Comparison of ENCODE assay signal across 19 cellular contexts in the genomic region with DNA sequence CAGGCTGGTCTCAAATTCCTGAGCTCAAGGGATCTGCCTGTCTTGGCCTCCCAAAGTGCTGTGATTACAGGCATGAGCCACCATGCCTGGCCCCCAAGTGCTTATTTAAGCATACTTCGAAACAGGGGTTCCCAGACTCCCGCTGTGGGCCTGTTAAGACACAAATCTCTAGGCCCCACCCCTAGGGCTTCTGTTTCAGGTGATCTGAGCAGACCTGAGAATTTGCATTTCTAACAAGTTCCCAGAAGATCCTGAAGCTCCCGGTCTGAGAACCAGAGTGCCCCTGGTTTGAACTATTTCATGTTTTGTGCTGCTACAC.
"Had no signal": no experiment of that assay in that cellular context is flagged by ENCODE, and none has a peak within 500 bp of the region (broad histone marks: within the 10 kb centered on the region; RNA-seq: fewer than 3 reads in every experiment).

No MANE protein-coding gene starts in this region.

- H3K27ac ChIP-seq: suprapubic skin had no signal

- DNase-seq: activated CD4-positive, alpha-beta T cell treated with anti-CD3 and anti-CD28 coated beads for 1 hour; activated CD4-positive, alpha-beta T cell treated with anti-CD3 and anti-CD28 coated beads, Interleukin-2, amount 50 U/mL, for 4 hours; activated gamma-delta T cell; cerebellar nuclear complex; cortex of kidney; left colon; midbrain; stimulated activated CD4-positive, alpha-beta T cell treated with anti-CD3 and anti-CD28 coated beads, Interleukin-2, amount 100 ng/mL, for 24 hours; stimulated activated naive CD8-positive, alpha-beta T cell treated with anti-CD3 and anti-CD28 coated beads, Interleukin-15, amount 100 ng/mL, for 72 hours; T-cell; T1000; trophoblast cell had no signal

- H3K4me3 Mint-ChIP-seq: activated naive CD4-positive, alpha-beta T cell treated with anti-CD3 and anti-CD28 coated beads, Interleukin-2, amount 50 U/mL, for 24 hours; neural crest cell; stimulated activated naive CD8-positive, alpha-beta T cell treated with anti-CD3 and anti-CD28 coated beads, Interleukin-15, amount 100 ng/mL, for 72 hours; T-cell had no signal

- FAIRE-seq: bronchial epithelial cell, islet of Langerhans had no signal

- H3K9me3 Mint-ChIP-seq: activated naive CD4-positive, alpha-beta T cell treated with anti-CD3 and anti-CD28 coated beads, Interleukin-2, amount 50 U/mL, for 24 hours; neural crest cell; stimulated activated naive CD8-positive, alpha-beta T cell treated with anti-CD3 and anti-CD28 coated beads, Interleukin-15, amount 100 ng/mL, for 72 hours; T-cell had no signal

- H3K27me3 ChIP-seq: suprapubic skin had no signal

- H3K36me3 ChIP-seq: suprapubic skin had no signal

- H3K4me1 Mint-ChIP-seq: neural crest cell had no signal

- H3K27me3 Mint-ChIP-seq: activated naive CD4-positive, alpha-beta T cell treated with anti-CD3 and anti-CD28 coated beads, Interleukin-2, amount 50 U/mL, for 24 hours; progenitor cell of endocrine pancreas; stimulated activated naive CD8-positive, alpha-beta T cell treated with anti-CD3 and anti-CD28 coated beads, Interleukin-15, amount 100 ng/mL, for 72 hours; T-cell had no signal

- H3K4me3 ChIP-seq: lung, suprapubic skin had no signal

- H3K36me3 Mint-ChIP-seq: activated naive CD4-positive, alpha-beta T cell treated with anti-CD3 and anti-CD28 coated beads, Interleukin-2, amount 50 U/mL, for 24 hours had no signal

- H3K9me3 ChIP-seq: suprapubic skin had no signal
